ENCODE assay signal across 12 cellular contexts in genomic region chr2:134177351-134177931, GRCh38.
DNase-seq lines count a peak whose midpoint lies in the region; ATAC-seq, FAIRE-seq and TF ChIP-seq lines count a peak whose summit lies in the region.
"Had no signal": no experiment of that assay in that cellular context is flagged by ENCODE, and none has a peak within 500 bp of the region (broad histone marks: within the 10 kb centered on the region; RNA-seq: fewer than 3 reads in every experiment).

No MANE protein-coding gene starts in this region.

- no peaks in the 10 kb centered on the region for H3K9me3 ChIP-seq in keratinocyte (ENCODE audit: control insufficient read depth, low read depth, low read length)

- H3K4me3 ChIP-seq in astrocyte of the cerebellum (ENCODE audit: low read depth, low read length) (no peak overlapping the region), keratinocyte (ENCODE audit: control insufficient read depth in 2 of 3, extremely low read depth in 1 of 3, insufficient read depth in 2 of 3, low read depth in 1 of 3, low read length in 3 of 3) (no peak overlapping the region), coronary artery (no peak overlapping the region)

- FAIRE-seq in keratinocyte (lab: Jason Lieb, UNC): no peak
- FAIRE-seq: GM12891 had no signal

- no peak overlapping the region for H3K4me2 ChIP-seq in keratinocyte (ENCODE audit: control insufficient read depth, extremely low read depth, insufficient read depth, low read depth, low read length)

- peak overlapping the region; percentile 24 for H3K27ac ChIP-seq in keratinocyte (ENCODE audit: control insufficient read depth, insufficient read depth, low read length)
- no peak overlapping the region for H3K27ac ChIP-seq in coronary artery

- peaks cover 39% of the 10 kb centered on the region for H3K4me1 ChIP-seq in keratinocyte (ENCODE audit: control insufficient read depth, extremely low read depth, insufficient read depth, low read length)

- H4K20me1 ChIP-seq in keratinocyte (ENCODE audit: control insufficient read depth, extremely low read depth, insufficient read depth, low read length): no peaks in the 10 kb centered on the region

- H3K9ac ChIP-seq in keratinocyte (ENCODE audit: control insufficient read depth, extremely low read depth, insufficient read depth, low read length): no peak overlapping the region

- DNase-seq in left ventricle myocardium superior (peak; percentile 44), cardiac septum (ENCODE audit: low spot score) (no peak), astrocyte of the cerebellum (ENCODE audit: low read depth) (peak; percentile 47), keratinocyte (ENCODE audit: low read depth, low spot score) (no peak), coronary artery (ENCODE audit: low spot score) (no peak), DMS53 (lab: John Stamatoyannopoulos, UW) (no peak)
- DNase-seq: activated T-cell treated with anti-CD3 and anti-CD28 coated beads, Interleukin-2, amount 50 U/mL, for 4 hours; dorsolateral prefrontal cortex; T1000 had no signal

- peaks cover 34% of the 10 kb centered on the region for H3K79me2 ChIP-seq in keratinocyte (ENCODE audit: control insufficient read depth, insufficient read depth, low read length)

- no peak for TF ChIP-seq CTCF in astrocyte of the cerebellum (IDR thresholded peaks at IDR 0.05; ENCODE audit: low read depth, low read length, missing control alignments)
- TF ChIP-seq CTCF in keratinocyte (optimal IDR thresholded peaks at IDR 0.05 in 1 of 3, IDR thresholded peaks at IDR 0.05 in 1 of 3, conservative IDR thresholded peaks at IDR 0.05 in 1 of 3; ENCODE audit: extremely low read depth in 1 of 3, insufficient read depth in 2 of 3, low read length in 3 of 3): no peak
- no peak for TF ChIP-seq CTCF in coronary artery (IDR thresholded peaks at IDR 0.05)

- H3K27me3 ChIP-seq in keratinocyte (ENCODE audit: control insufficient read depth, extremely low read depth, insufficient read depth, low read length): no peaks in the 10 kb centered on the region
- H3K27me3 ChIP-seq: dorsolateral prefrontal cortex had no signal

- H3K9me1 ChIP-seq in keratinocyte (ENCODE audit: control insufficient read depth, extremely low read depth, insufficient read depth, low read length): no peaks in the 10 kb centered on the region

- intact Hi-C loops in left ventricle myocardium superior (cut with micrococcal nuclease) (no loop called here), cardiac septum (cut with DNase I) (no loop called here)

- no peak for ATAC-seq in left ventricle myocardium superior
- ATAC-seq in HG02642 (IDR thresholded peaks at IDR 0.05; ENCODE audit: poor library complexity, unreplicated experiment): no peak
- no peak for ATAC-seq in GM18520 (IDR thresholded peaks at IDR 0.05; ENCODE audit: unreplicated experiment)

- no peak overlapping the region for H2AFZ ChIP-seq in keratinocyte (ENCODE audit: control insufficient read depth, low read length)

- dilution Hi-C loops in keratinocyte (cut with MboI; ENCODE audit: extremely low pct_ligation_motif_present, low sequenced_read_pairs): no loop called here

- peaks cover 0 to 3% of the 10 kb centered on the region in 2 experiments for H3K36me3 ChIP-seq in keratinocyte (ENCODE audit: control insufficient read depth in 2 of 2, extremely low read depth in 1 of 2, insufficient read depth in 2 of 2, low read length in 2 of 2)

- in situ Hi-C loops in astrocyte of the cerebellum (cut with HindIII; ENCODE audit: low sequenced_read_pairs): no loop called here

Comparison
In these comparisons a context has a peak if more than half of its experiments do, and no peak if none do; other contexts are left out.
1. DNase-seq: peak in left ventricle myocardium superior (single experiment) and astrocyte of the cerebellum (single experiment); none in cardiac septum (single experiment), keratinocyte (single experiment), coronary artery (single experiment) and DMS53 (single experiment).